Comparison of ENCODE assay signal across 1 cellular context in the genomic region with DNA sequence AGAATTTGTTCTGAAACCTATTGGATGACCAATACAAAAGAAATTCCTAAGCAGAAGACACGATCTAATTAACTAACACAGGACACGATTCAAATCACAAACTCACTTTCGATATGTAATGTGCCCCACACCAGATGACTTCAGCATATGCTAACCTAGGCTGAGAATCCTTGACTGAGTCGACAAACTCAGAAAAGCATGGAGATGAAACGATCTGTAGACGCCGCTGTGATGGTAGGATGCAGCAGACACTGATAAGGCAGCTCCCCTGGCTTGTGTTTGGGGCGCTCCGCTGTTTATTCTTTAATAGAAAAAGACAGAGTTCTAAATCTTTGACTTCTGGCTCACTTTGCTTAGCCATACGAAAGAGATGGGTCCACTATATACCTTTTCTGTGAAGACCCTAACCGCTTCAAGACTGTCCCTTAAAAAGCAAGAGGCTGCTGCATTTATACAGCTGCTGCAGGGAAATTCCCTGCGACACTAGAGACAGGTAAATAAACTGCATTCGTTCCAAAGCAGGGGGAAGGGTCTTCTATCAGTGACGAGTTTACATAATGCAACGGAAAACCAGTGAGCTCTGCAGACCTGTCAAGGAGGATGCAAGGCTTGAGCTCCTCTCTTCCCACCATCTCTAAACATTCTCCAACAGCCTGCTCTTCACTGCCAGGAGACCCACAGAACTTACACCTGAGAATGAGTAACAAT.
TF ChIP-seq lines count a peak whose summit lies in the region.

No MANE protein-coding gene starts in this region.

TF ChIP-seq in K562, 482 proteins besides CTCF, POLR2A, EP300 and RAD21:
- 0 out of 2 replicates have a peak, but pooled peaks have one; percentile 38 for TF ChIP-seq AFF4 (CRISPR knock-in tag; IDR thresholded peaks at IDR 0.05)
- TF ChIP-seq ZNF398 (CRISPR knock-in tag; IDR thresholded peaks at IDR 0.05): no peak
- no peak for TF ChIP-seq C11orf30 (IDR thresholded peaks at IDR 0.05; ENCODE audit: low read depth)
